28 cellular contexts compared by ENCODE assay signal in the genomic region with DNA sequence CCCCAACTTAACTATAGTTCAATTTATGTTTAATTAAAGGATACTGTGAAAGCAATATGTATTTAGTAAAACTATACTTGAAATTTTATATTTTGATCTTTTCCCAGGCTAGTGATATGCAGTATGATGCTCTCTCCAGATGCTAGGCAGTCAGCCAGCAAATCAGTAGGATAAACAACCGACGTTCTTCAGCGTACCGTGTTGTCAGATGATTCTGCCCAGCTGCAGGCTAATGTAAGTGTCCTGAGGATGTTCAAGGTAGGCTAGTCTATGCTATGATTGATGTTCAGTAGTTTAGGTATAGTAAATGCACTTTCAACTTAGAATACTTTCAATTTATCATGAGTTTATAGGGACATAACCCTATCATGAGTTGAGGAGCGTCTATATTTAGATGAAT.
"Had no signal": no experiment of that assay in that cellular context is flagged by ENCODE, and none has a peak within 500 bp of the region (broad histone marks: within the 10 kb centered on the region; RNA-seq: fewer than 3 reads in every experiment).

No MANE protein-coding gene starts in this region.

- H3K4me3 Mint-ChIP-seq: activated CD4-positive, alpha-beta T cell treated with anti-CD3 and anti-CD28 coated beads, Interleukin-2, amount 10 ng/mL, durations not matched to agents 7 days and 5 days; activated CD8-positive, alpha-beta T cell treated with anti-CD3 and anti-CD28 coated beads for 36 hours; dendritic cell treated with granulocyte-macrophage colony-stimulating factor and Interleukin-4, amounts not matched to agents 40 ng/mL and 50 ng/mL, for 4 days; endodermal cell; natural killer cell; neural progenitor cell; stimulated activated memory B cell treated with anti-CD40 and anti-IgM and Interleukin-4, amounts not matched to agents 10 μg/mL and 1 μg/mL and 100 μg/mL, for 72 hours; stimulated activated naive CD8-positive, alpha-beta T cell treated with anti-CD3 and anti-CD28 coated beads, Interleukin-15, amount 100 ng/mL, for 72 hours; type B pancreatic cell had no signal

- H3K36me3 Mint-ChIP-seq: activated naive CD4-positive, alpha-beta T cell treated with anti-CD3 and anti-CD28 coated beads, Interleukin-2, amount 50 U/mL, for 72 hours; natural killer cell; neural progenitor cell; stimulated activated memory B cell treated with anti-CD40 and anti-IgM and Interleukin-4, amounts not matched to agents 10 μg/mL and 1 μg/mL and 100 μg/mL, for 72 hours; type B pancreatic cell had no signal

- H3K27me3 Mint-ChIP-seq: activated CD4-positive, alpha-beta T cell treated with anti-CD3 and anti-CD28 coated beads, Interleukin-2, amount 10 ng/mL, durations not matched to agents 7 days and 5 days; activated CD8-positive, alpha-beta T cell treated with anti-CD3 and anti-CD28 coated beads for 36 hours; dendritic cell treated with granulocyte-macrophage colony-stimulating factor and Interleukin-4, amounts not matched to agents 40 ng/mL and 50 ng/mL, for 4 days; stimulated activated memory B cell treated with anti-CD40 and anti-IgM and Interleukin-4, amounts not matched to agents 10 μg/mL and 1 μg/mL and 100 μg/mL, for 72 hours; stimulated activated naive CD8-positive, alpha-beta T cell treated with anti-CD3 and anti-CD28 coated beads, Interleukin-15, amount 100 ng/mL, for 72 hours; type B pancreatic cell had no signal

- H3K4me1 Mint-ChIP-seq: activated CD4-positive, alpha-beta T cell treated with anti-CD3 and anti-CD28 coated beads, Interleukin-2, amount 10 ng/mL, durations not matched to agents 7 days and 5 days; endodermal cell; natural killer cell; neural progenitor cell; stimulated activated memory B cell treated with anti-CD40 and anti-IgM and Interleukin-4, amounts not matched to agents 10 μg/mL and 1 μg/mL and 100 μg/mL, for 72 hours; stimulated activated naive CD8-positive, alpha-beta T cell treated with anti-CD3 and anti-CD28 coated beads, Interleukin-15, amount 100 ng/mL, for 72 hours had no signal

- H3K27ac Mint-ChIP-seq: activated CD4-positive, alpha-beta T cell treated with anti-CD3 and anti-CD28 coated beads, Interleukin-2, amount 10 ng/mL, durations not matched to agents 7 days and 5 days; activated CD8-positive, alpha-beta T cell treated with anti-CD3 and anti-CD28 coated beads for 36 hours; activated naive CD4-positive, alpha-beta T cell treated with anti-CD3 and anti-CD28 coated beads, Interleukin-2, amount 50 U/mL, for 72 hours; activated T-helper 2 cell treated with anti-CD3 and anti-CD28 coated beads, Interferon-gamma antibody, Interleukin-2, Interleukin-4, amounts not matched to agents 10 μg/mL and 5 μg/mL and 100 μg/mL, durations not matched to agents 14 hours and 24 hours and 36 hours; dendritic cell treated with granulocyte-macrophage colony-stimulating factor and Interleukin-4, amounts not matched to agents 40 ng/mL and 50 ng/mL, for 4 days; endodermal cell; natural killer cell; neural progenitor cell; stimulated activated memory B cell treated with anti-CD40 and anti-IgM and Interleukin-4, amounts not matched to agents 10 μg/mL and 1 μg/mL and 100 μg/mL, for 72 hours; stimulated activated naive CD8-positive, alpha-beta T cell treated with anti-CD3 and anti-CD28 coated beads, Interleukin-15, amount 100 ng/mL, for 72 hours; type B pancreatic cell had no signal

- ATAC-seq: activated CD8-positive, alpha-beta T cell treated with anti-CD3 and anti-CD28 coated beads for 36 hours; activated naive CD4-positive, alpha-beta T cell treated with anti-CD3 and anti-CD28 coated beads, Interleukin-2, amount 50 U/mL, for 72 hours; esophagus mucosa; heart right ventricle; natural killer cell; psoas muscle; stimulated activated memory B cell treated with anti-CD40 and anti-IgM and Interleukin-4, amounts not matched to agents 10 μg/mL and 1 μg/mL and 100 μg/mL, for 72 hours; stimulated activated naive CD8-positive, alpha-beta T cell treated with anti-CD3 and anti-CD28 coated beads, Interleukin-15, amount 100 ng/mL, for 72 hours had no signal

- DNase-seq: activated CD4-positive, alpha-beta T cell treated with anti-CD3 and anti-CD28 coated beads for 1 hour; activated CD4-positive, alpha-beta T cell treated with anti-CD3 and anti-CD28 coated beads, Interleukin-2, amount 10 ng/mL, durations not matched to agents 7 days and 5 days; activated CD8-positive, alpha-beta T cell treated with anti-CD3 and anti-CD28 coated beads for 36 hours; activated T-cell treated with anti-CD3 and anti-CD28 coated beads, Interleukin-2, amount 50 U/mL, for 48 hours; central memory CD4-positive, alpha-beta T cell; endodermal cell; foreskin fibroblast; kidney glomerular epithelial cell; left ventricle myocardium inferior; mesendoderm; natural killer cell; occipital lobe; psoas muscle; sigmoid colon; stimulated activated CD4-positive, alpha-beta T cell treated with anti-CD3 and anti-CD28 coated beads, Interleukin-1b, Interleukin-23, amount 100 ng/mL, for 48 hours; stimulated activated CD4-positive, alpha-beta T cell treated with anti-CD3 and anti-CD28 coated beads, Interleukin-4, amount 100 ng/mL, for 4 hours; stimulated activated CD8-positive, alpha-beta memory T cell treated with anti-CD3 and anti-CD28 coated beads, Interleukin-4, amount 100 ng/mL, for 48 hours; stimulated activated naive CD8-positive, alpha-beta T cell treated with anti-CD3 and anti-CD28 coated beads, Interleukin-15, amount 100 ng/mL, for 72 hours; substantia nigra; uterus had no signal

- H3K9me3 Mint-ChIP-seq: activated CD8-positive, alpha-beta T cell treated with anti-CD3 and anti-CD28 coated beads for 36 hours; stimulated activated memory B cell treated with anti-CD40 and anti-IgM and Interleukin-4, amounts not matched to agents 10 μg/mL and 1 μg/mL and 100 μg/mL, for 72 hours had no signal
